12 cellular contexts compared by ENCODE assay signal in genomic region chr2:188495990-188496431, GRCh38.
DNase-seq lines count a peak whose midpoint lies in the region; ATAC-seq and TF ChIP-seq lines count a peak whose summit lies in the region.
"Had no signal": no experiment of that assay in that cellular context is flagged by ENCODE, and none has a peak within 500 bp of the region (broad histone marks: within the 10 kb centered on the region; RNA-seq: fewer than 3 reads in every experiment).

No MANE protein-coding gene starts in this region.

- H3F3A ChIP-seq in GM23338 (replicated peaks; ENCODE audit: low read depth), result no peaks in the 10 kb centered on the region

- H2AFZ ChIP-seq in GM23338, result no peak overlapping the region
- H2AFZ ChIP-seq in fibroblast of lung (ENCODE audit: low read length), result no peak overlapping the region

- H3K4me1 Mint-ChIP-seq in GM23338 (peaks cover 23% of the 10 kb centered on the region), immature natural killer cell (no peaks in the 10 kb centered on the region)
- H3K4me1 Mint-ChIP-seq: natural killer cell had no signal

- H3K27me3 ChIP-seq in GM23338 (ENCODE audit: insufficient read depth), result no peaks in the 10 kb centered on the region
- no peaks in the 10 kb centered on the region for H3K27me3 ChIP-seq in fibroblast of lung (ENCODE audit: control insufficient read depth, insufficient read depth, low read length)
- H3K27me3 ChIP-seq: sigmoid colon had no signal

- DNase-seq in GM23338 (ENCODE audit: low spot score) (no peak), SK-N-MC (ENCODE audit: low read depth, low spot score) (peak; percentile 62), fibroblast of lung (ENCODE audit: low read depth in 2 of 2) (peak; percentile 57 to 72), stromal cell of bone marrow (ENCODE audit: low read depth) (peak; percentile 44), RKO (ENCODE audit: low spot score) (no peak), immature natural killer cell (no peak), GDM1 (lab: John Stamatoyannopoulos, UW) (no peak)
- DNase-seq: activated CD8-positive, alpha-beta T cell treated with anti-CD3 and anti-CD28 coated beads, Interleukin-2, amount 10 ng/mL, durations not matched to agents 7 days and 5 days; activated naive CD4-positive, alpha-beta T cell; natural killer cell; sigmoid colon had no signal

- no peak overlapping the region for H3K4me3 ChIP-seq in GM23338
- no peak overlapping the region for H3K4me3 ChIP-seq in SK-N-MC
- H3K4me3 ChIP-seq in fibroblast of lung (replicated peaks in 1 of 4; ENCODE audit: control extremely low read depth in 1 of 4, insufficient read depth in 1 of 4, low read depth in 3 of 4, low read length in 4 of 4), result no peak overlapping the region
- H3K4me3 ChIP-seq: GM12878, sigmoid colon had no signal

- no peak overlapping the region for H3K4me3 Mint-ChIP-seq in GM23338
- no peak overlapping the region for H3K4me3 Mint-ChIP-seq in immature natural killer cell
- H3K4me3 Mint-ChIP-seq: activated CD8-positive, alpha-beta T cell treated with anti-CD3 and anti-CD28 coated beads, Interleukin-2, amount 10 ng/mL, durations not matched to agents 7 days and 5 days; natural killer cell had no signal

- no peaks in the 10 kb centered on the region for H3K36me3 ChIP-seq in GM23338 (ENCODE audit: insufficient read depth)
- no peaks in the 10 kb centered on the region for H3K36me3 ChIP-seq in SK-N-MC (ENCODE audit: insufficient read depth, low read length)
- H3K36me3 ChIP-seq in fibroblast of lung (ENCODE audit: control insufficient read depth, insufficient read depth, low read length), result no peaks in the 10 kb centered on the region
- H3K36me3 ChIP-seq: sigmoid colon had no signal

- H3K27me3 Mint-ChIP-seq in GM23338 (ENCODE audit: insufficient read depth, low read depth, poor library complexity), result peaks cover 1% of the 10 kb centered on the region
- H3K27me3 Mint-ChIP-seq in immature natural killer cell (ENCODE audit: low read depth in 3 of 3), result no peaks in the 10 kb centered on the region

- H3K4me2 ChIP-seq in GM23338 (no peak overlapping the region), fibroblast of lung (ENCODE audit: extremely low read depth, insufficient read depth, low read length) (no peak overlapping the region)

- H3K9me3 ChIP-seq in SK-N-MC (ENCODE audit: low read depth, low read length) (no peaks in the 10 kb centered on the region), fibroblast of lung (ENCODE audit: control insufficient read depth, insufficient read depth, low read depth, low read length) (no peaks in the 10 kb centered on the region)
- H3K9me3 ChIP-seq: sigmoid colon had no signal

- H3K9ac ChIP-seq in SK-N-MC (ENCODE audit: insufficient read length), result no peak overlapping the region
- no peak overlapping the region for H3K9ac ChIP-seq in fibroblast of lung (ENCODE audit: insufficient read depth, low read length)

- H3K4me1 ChIP-seq in GM23338 (ENCODE audit: insufficient read depth) (peaks cover 13% of the 10 kb centered on the region), fibroblast of lung (ENCODE audit: control insufficient read depth, extremely low read depth, insufficient read depth, low read length) (peaks cover 4% of the 10 kb centered on the region)
- H3K4me1 ChIP-seq: sigmoid colon had no signal

- H3K9me3 Mint-ChIP-seq in GM23338 (no peaks in the 10 kb centered on the region), immature natural killer cell (peaks cover 4 to 22% (median 9%) of the 10 kb centered on the region in 6 donors)

- no peak overlapping the region for H3K27ac Mint-ChIP-seq in GM23338
- no peak overlapping the region for H3K27ac Mint-ChIP-seq in immature natural killer cell
- H3K27ac Mint-ChIP-seq: activated CD8-positive, alpha-beta T cell treated with anti-CD3 and anti-CD28 coated beads, Interleukin-2, amount 10 ng/mL, durations not matched to agents 7 days and 5 days; natural killer cell had no signal

- H4K20me1 ChIP-seq in GM23338 (replicated peaks; ENCODE audit: insufficient read depth), result no peaks in the 10 kb centered on the region
- no peaks in the 10 kb centered on the region for H4K20me1 ChIP-seq in fibroblast of lung (ENCODE audit: control insufficient read depth, extremely low read depth, insufficient read depth, low read length)

- ATAC-seq in GM23338, result no peak
- ATAC-seq: activated CD8-positive, alpha-beta T cell treated with anti-CD3 and anti-CD28 coated beads, Interleukin-2, amount 10 ng/mL, durations not matched to agents 7 days and 5 days; GM12878; natural killer cell had no signal

- H3K9me2 ChIP-seq in GM23338 (ENCODE audit: insufficient read depth), result no peaks in the 10 kb centered on the region

- H3K27ac ChIP-seq in GM23338 (ENCODE audit: low read depth), result peak overlapping the region; percentile 7; the same call in 1 of the 2 replicates
- H3K27ac ChIP-seq in SK-N-MC, result no peak overlapping the region
- no peak overlapping the region for H3K27ac ChIP-seq in fibroblast of lung (ENCODE audit: insufficient read depth, low read length)
- H3K27ac ChIP-seq: sigmoid colon had no signal

- peaks cover 7% of the 10 kb centered on the region for H3K36me3 Mint-ChIP-seq in GM23338 (ENCODE audit: low read depth)
- no peaks in the 10 kb centered on the region for H3K36me3 Mint-ChIP-seq in immature natural killer cell
- H3K36me3 Mint-ChIP-seq: natural killer cell had no signal

- no peak for TF ChIP-seq CTCF in GM23338 (conservative IDR thresholded peaks at IDR 0.05; ENCODE audit: low read depth in 2 of 2)
- no peak for TF ChIP-seq CTCF in fibroblast of lung (conservative IDR thresholded peaks at IDR 0.05 in 1 of 2, IDR thresholded peaks at IDR 0.05 in 1 of 2; ENCODE audit: low read depth in 1 of 2, low read length in 2 of 2)

- H3K79me2 ChIP-seq in GM23338 (replicated peaks; ENCODE audit: insufficient read depth), result peaks cover 19% of the 10 kb centered on the region
- no peaks in the 10 kb centered on the region for H3K79me2 ChIP-seq in fibroblast of lung (ENCODE audit: control insufficient read depth, insufficient read depth, low read length)

TF ChIP-seq in GM23338, 12 proteins besides CTCF, POLR2A, EP300 and RAD21 (continues in another document):
- no peak for TF ChIP-seq ETS1 (IDR thresholded peaks at IDR 0.05)

Comparison
In these comparisons a context has a peak if more than half of its experiments do, and no peak if none do; other contexts are left out.
1. DNase-seq: peak in SK-N-MC (single experiment), fibroblast of lung (2 of 2) and stromal cell of bone marrow (single experiment); none in GM23338 (single experiment), RKO (single experiment), immature natural killer cell (0 of 3) and GDM1 (single experiment).